2 cellular contexts compared by ENCODE assay signal in the genomic region with DNA sequence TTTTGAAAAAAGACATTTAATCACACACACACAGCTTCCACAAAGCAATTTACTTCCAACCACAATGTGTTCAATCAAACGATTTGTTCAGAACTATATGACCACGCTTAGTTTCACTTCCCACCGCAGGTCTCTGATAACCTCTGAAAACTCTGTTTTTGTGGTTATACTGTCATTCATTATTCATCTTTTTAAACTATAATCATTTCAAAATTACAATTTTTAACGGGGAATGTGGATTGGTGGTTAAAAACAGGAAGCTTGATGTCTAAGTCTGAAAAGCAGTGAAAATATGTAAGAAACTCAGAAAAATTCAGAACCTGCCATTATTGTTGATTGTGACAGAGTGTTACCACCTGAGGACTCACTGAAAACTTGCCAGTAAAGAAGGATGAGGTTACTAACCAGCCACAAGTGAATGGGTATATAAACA.
TF ChIP-seq lines count a peak whose summit lies in the region.

No MANE protein-coding gene starts in this region.

TF ChIP-seq in SK-N-SH, 30 proteins besides CTCF, POLR2A, EP300 and RAD21 (continued from another document):
- TF ChIP-seq, protein P1, sequence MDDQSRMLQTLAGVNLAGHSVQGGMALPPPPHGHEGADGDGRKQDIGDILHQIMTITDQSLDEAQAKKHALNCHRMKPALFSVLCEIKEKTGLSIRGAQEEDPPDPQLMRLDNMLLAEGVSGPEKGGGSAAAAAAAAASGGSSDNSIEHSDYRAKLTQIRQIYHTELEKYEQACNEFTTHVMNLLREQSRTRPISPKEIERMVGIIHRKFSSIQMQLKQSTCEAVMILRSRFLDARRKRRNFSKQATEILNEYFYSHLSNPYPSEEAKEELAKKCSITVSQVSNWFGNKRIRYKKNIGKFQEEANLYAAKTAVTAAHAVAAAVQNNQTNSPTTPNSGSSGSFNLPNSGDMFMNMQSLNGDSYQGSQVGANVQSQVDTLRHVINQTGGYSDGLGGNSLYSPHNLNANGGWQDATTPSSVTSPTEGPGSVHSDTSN (IDR thresholded peaks at IDR 0.05): peak; percentile 24; the same call in 1 of the 2 replicates
- TF ChIP-seq MEF2A (IDR thresholded peaks at IDR 0.05; ENCODE audit: borderline replicate concordance, low read depth): no peak

TF ChIP-seq in SK-N-SH treated with all-trans-retinoic acid at 6 μM for 48 hours, 23 proteins besides CTCF, POLR2A, EP300 and RAD21 (continued from another document):
- TF ChIP-seq, protein P2, sequence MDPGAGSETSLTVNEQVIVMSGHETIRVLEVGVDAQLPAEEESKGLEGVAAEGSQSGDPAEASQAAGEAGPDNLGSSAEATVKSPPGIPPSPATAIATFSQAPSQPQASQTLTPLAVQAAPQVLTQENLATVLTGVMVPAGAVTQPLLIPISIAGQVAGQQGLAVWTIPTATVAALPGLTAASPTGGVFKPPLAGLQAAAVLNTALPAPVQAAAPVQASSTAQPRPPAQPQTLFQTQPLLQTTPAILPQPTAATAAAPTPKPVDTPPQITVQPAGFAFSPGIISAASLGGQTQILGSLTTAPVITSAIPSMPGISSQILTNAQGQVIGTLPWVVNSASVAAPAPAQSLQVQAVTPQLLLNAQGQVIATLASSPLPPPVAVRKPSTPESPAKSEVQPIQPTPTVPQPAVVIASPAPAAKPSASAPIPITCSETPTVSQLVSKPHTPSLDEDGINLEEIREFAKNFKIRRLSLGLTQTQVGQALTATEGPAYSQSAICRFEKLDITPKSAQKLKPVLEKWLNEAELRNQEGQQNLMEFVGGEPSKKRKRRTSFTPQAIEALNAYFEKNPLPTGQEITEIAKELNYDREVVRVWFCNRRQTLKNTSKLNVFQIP (CRISPR knock-in tag; IDR thresholded peaks at IDR 0.05; ENCODE audit: borderline replicate concordance, low read depth): no peak
- TF ChIP-seq ARNTL (CRISPR knock-in tag; IDR thresholded peaks at IDR 0.05; ENCODE audit: borderline replicate concordance, low read depth): no peak
- TF ChIP-seq RARB (CRISPR knock-in tag; IDR thresholded peaks at IDR 0.05): no peak
- no peak for TF ChIP-seq ISL1 (CRISPR knock-in tag; IDR thresholded peaks at IDR 0.05)
- TF ChIP-seq, protein P3, sequence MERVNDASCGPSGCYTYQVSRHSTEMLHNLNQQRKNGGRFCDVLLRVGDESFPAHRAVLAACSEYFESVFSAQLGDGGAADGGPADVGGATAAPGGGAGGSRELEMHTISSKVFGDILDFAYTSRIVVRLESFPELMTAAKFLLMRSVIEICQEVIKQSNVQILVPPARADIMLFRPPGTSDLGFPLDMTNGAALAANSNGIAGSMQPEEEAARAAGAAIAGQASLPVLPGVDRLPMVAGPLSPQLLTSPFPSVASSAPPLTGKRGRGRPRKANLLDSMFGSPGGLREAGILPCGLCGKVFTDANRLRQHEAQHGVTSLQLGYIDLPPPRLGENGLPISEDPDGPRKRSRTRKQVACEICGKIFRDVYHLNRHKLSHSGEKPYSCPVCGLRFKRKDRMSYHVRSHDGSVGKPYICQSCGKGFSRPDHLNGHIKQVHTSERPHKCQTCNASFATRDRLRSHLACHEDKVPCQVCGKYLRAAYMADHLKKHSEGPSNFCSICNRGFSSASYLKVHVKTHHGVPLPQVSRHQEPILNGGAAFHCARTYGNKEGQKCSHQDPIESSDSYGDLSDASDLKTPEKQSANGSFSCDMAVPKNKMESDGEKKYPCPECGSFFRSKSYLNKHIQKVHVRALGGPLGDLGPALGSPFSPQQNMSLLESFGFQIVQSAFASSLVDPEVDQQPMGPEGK (CRISPR knock-in tag; IDR thresholded peaks at IDR 0.05; ENCODE audit: borderline replicate concordance): no peak
- TF ChIP-seq, protein P4, sequence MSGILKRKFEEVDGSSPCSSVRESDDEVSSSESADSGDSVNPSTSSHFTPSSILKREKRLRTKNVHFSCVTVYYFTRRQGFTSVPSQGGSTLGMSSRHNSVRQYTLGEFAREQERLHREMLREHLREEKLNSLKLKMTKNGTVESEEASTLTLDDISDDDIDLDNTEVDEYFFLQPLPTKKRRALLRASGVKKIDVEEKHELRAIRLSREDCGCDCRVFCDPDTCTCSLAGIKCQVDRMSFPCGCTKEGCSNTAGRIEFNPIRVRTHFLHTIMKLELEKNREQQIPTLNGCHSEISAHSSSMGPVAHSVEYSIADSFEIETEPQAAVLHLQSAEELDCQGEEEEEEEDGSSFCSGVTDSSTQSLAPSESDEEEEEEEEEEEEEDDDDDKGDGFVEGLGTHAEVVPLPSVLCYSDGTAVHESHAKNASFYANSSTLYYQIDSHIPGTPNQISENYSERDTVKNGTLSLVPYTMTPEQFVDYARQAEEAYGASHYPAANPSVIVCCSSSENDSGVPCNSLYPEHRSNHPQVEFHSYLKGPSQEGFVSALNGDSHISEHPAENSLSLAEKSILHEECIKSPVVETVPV (CRISPR knock-in tag; IDR thresholded peaks at IDR 0.05): no peak
- no peak for TF ChIP-seq SNAI2 (CRISPR knock-in tag; IDR thresholded peaks at IDR 0.05)
- TF ChIP-seq PPARA (CRISPR knock-in tag; IDR thresholded peaks at IDR 0.05; ENCODE audit: borderline replicate concordance): no peak
- no peak for TF ChIP-seq CSDC2 (CRISPR knock-in tag; IDR thresholded peaks at IDR 0.05)
- TF ChIP-seq, protein P5, sequence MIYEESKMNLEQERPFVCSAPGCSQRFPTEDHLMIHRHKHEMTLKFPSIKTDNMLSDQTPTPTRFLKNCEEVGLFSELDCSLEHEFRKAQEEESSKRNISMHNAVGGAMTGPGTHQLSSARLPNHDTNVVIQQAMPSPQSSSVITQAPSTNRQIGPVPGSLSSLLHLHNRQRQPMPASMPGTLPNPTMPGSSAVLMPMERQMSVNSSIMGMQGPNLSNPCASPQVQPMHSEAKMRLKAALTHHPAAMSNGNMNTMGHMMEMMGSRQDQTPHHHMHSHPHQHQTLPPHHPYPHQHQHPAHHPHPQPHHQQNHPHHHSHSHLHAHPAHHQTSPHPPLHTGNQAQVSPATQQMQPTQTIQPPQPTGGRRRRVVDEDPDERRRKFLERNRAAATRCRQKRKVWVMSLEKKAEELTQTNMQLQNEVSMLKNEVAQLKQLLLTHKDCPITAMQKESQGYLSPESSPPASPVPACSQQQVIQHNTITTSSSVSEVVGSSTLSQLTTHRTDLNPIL (CRISPR knock-in tag; IDR thresholded peaks at IDR 0.05; ENCODE audit: low read depth): no peak
